ENCODE assay signal across 12 cellular contexts in the genomic region with DNA sequence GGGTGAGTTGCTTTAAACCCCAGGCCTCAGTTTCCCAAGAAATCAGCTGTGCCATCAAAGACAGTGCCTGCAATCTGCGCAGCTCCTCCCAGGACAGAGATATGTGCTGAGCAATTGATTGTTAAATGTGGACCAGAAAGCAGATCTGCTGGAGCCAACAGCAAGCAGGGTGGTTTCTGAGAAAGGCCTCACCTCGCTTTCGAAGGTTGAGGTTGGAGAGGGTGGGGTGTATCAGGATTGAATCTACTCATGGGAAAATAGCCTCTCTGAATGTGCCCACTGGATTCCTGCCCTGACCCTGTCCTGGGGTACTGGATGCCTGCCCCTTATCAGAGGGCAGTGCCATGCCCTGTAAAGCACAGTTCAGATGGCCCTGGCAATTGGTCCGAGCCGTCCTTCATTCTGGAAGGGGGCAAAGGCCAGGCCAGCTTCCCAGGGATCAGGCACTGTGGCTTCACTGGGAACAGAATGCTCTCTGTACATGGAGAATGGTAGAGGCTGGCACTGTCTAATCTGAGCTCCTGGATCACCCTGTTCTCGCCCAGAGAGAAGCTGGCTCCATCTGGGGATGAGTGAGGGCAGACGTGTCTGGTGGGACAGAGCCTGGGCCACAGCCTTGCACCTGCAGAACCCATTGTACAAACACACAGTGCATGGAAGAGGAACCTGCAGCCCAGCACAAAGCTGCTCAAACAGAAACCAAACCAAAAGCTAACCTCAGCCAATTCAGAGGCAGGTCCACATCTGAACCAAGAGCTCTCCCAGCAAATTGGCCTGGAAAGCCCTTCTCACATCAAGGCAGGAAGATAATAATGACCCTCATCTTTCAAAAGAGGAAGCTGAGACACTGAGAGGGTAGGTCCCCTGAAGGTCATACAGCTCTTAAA. TPM values are rescaled to one million over a fixed set of nuclear protein-coding genes. Genes with fewer than 3 reads are reported as not detected.
DNase-seq lines count a peak whose midpoint lies in the region; ATAC-seq and TF ChIP-seq lines count a peak whose summit lies in the region.
"Had no signal": no experiment of that assay in that cellular context is flagged by ENCODE, and none has a peak within 500 bp of the region (broad histone marks: within the 10 kb centered on the region; RNA-seq: fewer than 3 reads in every experiment).

No MANE protein-coding gene starts in this region.

- POLR2A ChIA-PET in naive thymus-derived CD4-positive, alpha-beta T cell (lab: Charles Lee), result no interaction called here
- POLR2A ChIA-PET in A673 (lab: Charles Lee; ENCODE audit: low non-redundant PET), result no interaction called here

- peak overlapping the region in 1 of 9 donors; percentile 50 for H3K27ac Mint-ChIP-seq in naive thymus-derived CD4-positive, alpha-beta T cell

- H3K36me3 Mint-ChIP-seq in naive thymus-derived CD4-positive, alpha-beta T cell, result peaks cover 5 to 28% (median 5%) of the 10 kb centered on the region in 5 donors

- no peaks in the 10 kb centered on the region for H3K27me3 ChIP-seq in naive thymus-derived CD4-positive, alpha-beta T cell (ENCODE audit: control insufficient read depth in 2 of 2, insufficient read depth in 2 of 2, low read length in 2 of 2)
- no peaks in the 10 kb centered on the region for H3K27me3 ChIP-seq in upper lobe of right lung
- no peaks in the 10 kb centered on the region for H3K27me3 ChIP-seq in A673 (replicated peaks; ENCODE audit: insufficient read depth, low read depth, low read length, poor library complexity)

- no peak overlapping the region for H3K4me3 ChIP-seq in naive thymus-derived CD4-positive, alpha-beta T cell (ENCODE audit: low read length)
- no peak overlapping the region for H3K4me3 ChIP-seq in upper lobe of right lung
- no peak overlapping the region for H3K4me3 ChIP-seq in A673 (ENCODE audit: low read depth, low read length, poor library complexity, severe bottlenecking)

- H3K36me3 ChIP-seq in naive thymus-derived CD4-positive, alpha-beta T cell (ENCODE audit: control insufficient read depth in 2 of 3, insufficient read depth in 3 of 3, low read length in 3 of 3), result peaks cover 0 to 28% (median 0%) of the 10 kb centered on the region in 3 experiments
- H3K36me3 ChIP-seq in upper lobe of right lung (peaks cover 20% of the 10 kb centered on the region), A673 (ENCODE audit: insufficient read depth, low read length, poor library complexity, severe bottlenecking) (peaks cover 44% of the 10 kb centered on the region)

- TF ChIP-seq CTCF in upper lobe of right lung (IDR thresholded peaks at IDR 0.05) (no peak), A673 (conservative IDR thresholded peaks at IDR 0.05; ENCODE audit: low read depth, low read length) (no peak)

- BruUV-seq in A673 (replicated peaks; lab: Mats Ljungman, UMichigan), result no TSS peak

- no peak overlapping the region for H3K27ac ChIP-seq in naive thymus-derived CD4-positive, alpha-beta T cell (ENCODE audit: low read depth, low read length)
- H3K27ac ChIP-seq in upper lobe of right lung (peak overlapping the region; percentile 30), A673 (ENCODE audit: low read depth, low read length, poor library complexity, severe bottlenecking) (no peak overlapping the region)
- H3K27ac ChIP-seq: VCaP had no signal

- no peaks in the 10 kb centered on the region for H3K4me1 Mint-ChIP-seq in naive thymus-derived CD4-positive, alpha-beta T cell

- DNase-seq in Right ventricle myocardium inferior (ENCODE audit: missing footprints), result no peak
- DNase-seq in cardiac septum (ENCODE audit: low spot score), result no peak
- DNase-seq in Right ventricle myocardium superior, result peak; percentile 55
- DNase-seq in naive thymus-derived CD4-positive, alpha-beta T cell, result no peak
- no peak for DNase-seq in upper lobe of right lung
- no peak for DNase-seq in A673 (ENCODE audit: low spot score)
- DNase-seq: NCI-H2227 treated with DMSO at 0.1 percent for 48 hours, SHP77 had no signal

- intact Hi-C loops in Right ventricle myocardium inferior (cut with DNase I) (loop anchor here (10.0 kb wide), 1 partner anchor 492 kb away; a partner anchor contains a TSS), cardiac septum (cut with DNase I) (no loop called here), Right ventricle myocardium superior (cut with DNase I) (no loop called here), upper lobe of right lung (cut with DNase I) (no loop called here), A673 (cut with micrococcal nuclease; ENCODE audit: unreplicated experiment) (no loop called here)
- intact Hi-C loops in naive thymus-derived CD4-positive, alpha-beta T cell (cut with micrococcal nuclease), result no loop called here

- no peaks in the 10 kb centered on the region for H3K9me3 ChIP-seq in naive thymus-derived CD4-positive, alpha-beta T cell (ENCODE audit: control insufficient read depth in 2 of 3, low read length in 3 of 3)
- H3K9me3 ChIP-seq in upper lobe of right lung (no peaks in the 10 kb centered on the region), A673 (ENCODE audit: low read depth, low read length, poor library complexity, severe bottlenecking) (no peaks in the 10 kb centered on the region)

- peaks cover 0 to 3% (median 0%) of the 10 kb centered on the region in 11 donors for H3K9me3 Mint-ChIP-seq in naive thymus-derived CD4-positive, alpha-beta T cell

- no peaks in the 10 kb centered on the region for H3K4me1 ChIP-seq in naive thymus-derived CD4-positive, alpha-beta T cell (ENCODE audit: control insufficient read depth in 2 of 2, insufficient read depth in 2 of 2, low read length in 2 of 2)
- H3K4me1 ChIP-seq in upper lobe of right lung, result peaks cover 9% of the 10 kb centered on the region
- H3K4me1 ChIP-seq in A673 (ENCODE audit: insufficient read depth, low read length, poor library complexity, severe bottlenecking), result no peaks in the 10 kb centered on the region

- ATAC-seq in Right ventricle myocardium inferior (peak; percentile 73), Right ventricle myocardium superior (ENCODE audit: poor library complexity) (peak; percentile 62), upper lobe of right lung (no peak), HG03378 (IDR thresholded peaks at IDR 0.05; ENCODE audit: unreplicated experiment) (no peak), GM18519 (IDR thresholded peaks at IDR 0.05; ENCODE audit: low FRiP score, unreplicated experiment) (no peak)
- ATAC-seq in naive thymus-derived CD4-positive, alpha-beta T cell, result peak; percentile 2

- H3K4me3 Mint-ChIP-seq in naive thymus-derived CD4-positive, alpha-beta T cell, result no peak overlapping the region
- H3K4me3 Mint-ChIP-seq: brain had no signal

- no peaks in the 10 kb centered on the region for H3K27me3 Mint-ChIP-seq in naive thymus-derived CD4-positive, alpha-beta T cell
- H3K27me3 Mint-ChIP-seq: brain had no signal

- CTCF ChIA-PET in naive thymus-derived CD4-positive, alpha-beta T cell (lab: Charles Lee), result no interaction called here
- CTCF ChIA-PET in A673 (lab: Charles Lee), result no interaction called here

RNA-seq across cellular contexts. Expression of a gene that starts 15.2 kb away (rescaled TPM):
- total RNA-seq in Right ventricle myocardium inferior, result 46.3 TPM
- total RNA-seq in cardiac septum, result 31.2 TPM
- 48.5 TPM for total RNA-seq in Right ventricle myocardium superior
- total RNA-seq in naive thymus-derived CD4-positive, alpha-beta T cell, result 10 to 100 TPM; 14.7 to 46.1 (median 19.6) TPM
- polyA plus RNA-seq in naive thymus-derived CD4-positive, alpha-beta T cell, result 10 to 100 TPM; 22.2 to 25.6 TPM
- total RNA-seq in upper lobe of right lung, result 105 TPM
- 271 and 286 TPM in 2 replicates for total RNA-seq in A673 (2021)

RNA-seq across cellular contexts. Expression of a gene that starts 20.0 kb away (rescaled TPM):
- total RNA-seq in Right ventricle myocardium inferior, result 22.1 TPM
- 22.0 TPM for total RNA-seq in cardiac septum
- 18.5 TPM for total RNA-seq in Right ventricle myocardium superior
- 100 to 1,000 TPM; 119 to 235 (median 163) TPM for total RNA-seq in naive thymus-derived CD4-positive, alpha-beta T cell
- 10 to 100 TPM; 28.6 to 28.9 TPM for polyA plus RNA-seq in naive thymus-derived CD4-positive, alpha-beta T cell
- total RNA-seq in upper lobe of right lung, result 91.3 TPM
- total RNA-seq in A673 (2021), result 35.5 and 46.7 TPM in 2 replicates

Comparison
In these comparisons a context has a peak if more than half of its experiments do, and no peak if none do; other contexts are left out.
1. ATAC-seq: peak in Right ventricle myocardium inferior (single experiment), Right ventricle myocardium superior (single experiment) and naive thymus-derived CD4-positive, alpha-beta T cell (single experiment); none in upper lobe of right lung (single experiment), HG03378 (single experiment) and GM18519 (single experiment).